ENCODE assay signal across 1 cellular context in the genomic region with DNA sequence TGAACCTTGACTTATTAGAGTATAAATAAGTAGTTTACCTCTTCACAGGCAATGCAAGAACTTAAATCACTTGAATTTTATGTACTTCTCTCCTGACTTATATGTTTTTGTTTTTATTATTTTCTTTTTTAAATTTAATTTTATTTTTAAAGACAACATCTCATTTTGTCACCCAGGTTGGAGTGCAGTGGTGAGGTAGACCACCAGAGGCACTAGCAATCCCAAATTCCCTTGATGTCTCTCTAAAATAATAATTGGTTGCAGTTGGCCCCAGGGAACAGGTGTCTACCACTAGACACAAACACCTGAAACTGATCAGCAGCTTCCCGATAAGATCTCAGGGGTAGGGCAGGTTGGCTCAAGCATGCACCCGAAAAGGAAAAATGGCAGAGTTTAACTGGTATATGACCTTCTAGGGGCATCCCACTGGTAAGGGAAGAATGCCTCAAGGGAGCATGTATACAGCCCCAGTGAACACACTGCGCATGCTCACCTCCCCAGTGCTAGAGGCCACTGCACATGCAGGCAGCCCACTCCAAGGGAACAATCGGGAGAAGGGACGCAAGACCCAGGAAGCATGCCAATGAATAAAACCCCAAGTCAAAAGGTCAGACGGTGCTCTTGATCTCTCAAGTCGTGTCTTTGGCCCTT.
TF ChIP-seq lines count a peak whose summit lies in the region.

No MANE protein-coding gene starts in this region.

TF ChIP-seq in SK-N-SH, 30 proteins besides CTCF, POLR2A, EP300 and RAD21 (continued from another document):
- TF ChIP-seq POLR2AphosphoS5 (IDR thresholded peaks at IDR 0.05; ENCODE audit: low read depth, low read length) (no peak), SMC3 (IDR thresholded peaks at IDR 0.05; ENCODE audit: low read depth, low read length) (no peak)
